20 cellular contexts compared by ENCODE assay signal in the genomic region with DNA sequence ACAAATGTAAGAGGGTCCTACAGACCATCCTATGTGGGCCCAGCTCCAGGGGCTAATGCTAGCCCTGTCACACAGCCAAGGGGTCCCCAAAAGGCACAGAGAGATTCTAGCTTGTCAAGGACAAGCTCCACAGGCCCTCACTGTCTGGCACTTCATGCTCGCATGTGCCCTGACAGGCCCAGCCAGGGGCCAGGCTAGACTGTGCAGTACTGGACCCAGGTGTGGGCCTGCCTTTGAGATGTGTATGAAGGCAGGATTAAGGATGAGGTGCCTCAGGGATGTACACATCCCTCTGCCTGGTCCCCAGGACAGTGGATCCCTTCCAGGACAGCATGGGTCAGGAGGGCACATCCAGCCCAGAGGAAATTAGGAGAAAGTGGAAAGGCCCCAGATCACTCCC. TPM values are rescaled to one million over a fixed set of nuclear protein-coding genes. Genes with fewer than 3 reads are reported as not detected.
"Had no signal": no experiment of that assay in that cellular context is flagged by ENCODE, and none has a peak within 500 bp of the region (broad histone marks: within the 10 kb centered on the region; RNA-seq: fewer than 3 reads in every experiment).

No MANE protein-coding gene starts in this region.

- H3K9me3 ChIP-seq: body of pancreas, esophagus muscularis mucosa, ovary, psoas muscle, right lobe of liver, stomach, upper lobe of right lung had no signal

- H3K4me1 ChIP-seq: body of pancreas, neural progenitor cell, psoas muscle had no signal

- H3K27me3 ChIP-seq: body of pancreas, esophagus muscularis mucosa, neural progenitor cell, ovary, right lobe of liver, stomach, upper lobe of right lung had no signal

- H2AFZ ChIP-seq: neural progenitor cell had no signal

- H3K36me3 ChIP-seq: neural progenitor cell, ovary, right lobe of liver had no signal

- DNase-seq: activated B cell treated with CpG ODN at 0.5 μM for 24 hours; activated CD4-positive, alpha-beta memory T cell treated with anti-CD3 and anti-CD28 coated beads for 36 hours; activated CD4-positive, alpha-beta T cell treated with anti-CD3 and anti-CD28 coated beads for 4 hours; activated CD8-positive, alpha-beta memory T cell treated with anti-CD3 and anti-CD28 coated beads, Interleukin-2, amount 10 ng/mL, durations not matched to agents 7 days and 5 days; activated naive CD4-positive, alpha-beta T cell; activated naive CD8-positive, alpha-beta T cell treated with anti-CD3 and anti-CD28 coated beads, Interleukin-2, amount 10 ng/mL, durations not matched to agents 7 days and 5 days; body of pancreas; hippocampal formation; naive B cell; ovary; psoas muscle; small intestine; stimulated activated CD4-positive, alpha-beta T cell treated with anti-CD3 and anti-CD28 coated beads, Interleukin-4, amount 100 ng/mL, for 1 hour; stomach; T-cell; upper lobe of right lung had no signal

- H3K9ac ChIP-seq: neural progenitor cell had no signal

- FAIRE-seq: islet of Langerhans, small intestine had no signal

- H3K4me3 ChIP-seq: body of pancreas, esophagus muscularis mucosa, neural progenitor cell, ovary, psoas muscle, right lobe of liver, stomach, upper lobe of right lung had no signal

- H3K27ac ChIP-seq: body of pancreas, esophagus muscularis mucosa, neural progenitor cell, ovary, psoas muscle, stomach, upper lobe of right lung had no signal

- H3K4me2 ChIP-seq: neural progenitor cell had no signal

- ATAC-seq: activated CD8-positive, alpha-beta memory T cell treated with anti-CD3 and anti-CD28 coated beads, Interleukin-2, amount 10 ng/mL, durations not matched to agents 7 days and 5 days; body of pancreas; psoas muscle; T-cell had no signal

RNA-seq across cellular contexts. Expression of gene VWF, which starts 57.8 kb away (rescaled TPM):
- total RNA-seq: activated B cell treated with CpG ODN at 0.5 μM for 24 hours; activated CD4-positive, alpha-beta memory T cell treated with anti-CD3 and anti-CD28 coated beads for 36 hours had no signal
